1 cellular context compared by ENCODE assay signal in the genomic region with DNA sequence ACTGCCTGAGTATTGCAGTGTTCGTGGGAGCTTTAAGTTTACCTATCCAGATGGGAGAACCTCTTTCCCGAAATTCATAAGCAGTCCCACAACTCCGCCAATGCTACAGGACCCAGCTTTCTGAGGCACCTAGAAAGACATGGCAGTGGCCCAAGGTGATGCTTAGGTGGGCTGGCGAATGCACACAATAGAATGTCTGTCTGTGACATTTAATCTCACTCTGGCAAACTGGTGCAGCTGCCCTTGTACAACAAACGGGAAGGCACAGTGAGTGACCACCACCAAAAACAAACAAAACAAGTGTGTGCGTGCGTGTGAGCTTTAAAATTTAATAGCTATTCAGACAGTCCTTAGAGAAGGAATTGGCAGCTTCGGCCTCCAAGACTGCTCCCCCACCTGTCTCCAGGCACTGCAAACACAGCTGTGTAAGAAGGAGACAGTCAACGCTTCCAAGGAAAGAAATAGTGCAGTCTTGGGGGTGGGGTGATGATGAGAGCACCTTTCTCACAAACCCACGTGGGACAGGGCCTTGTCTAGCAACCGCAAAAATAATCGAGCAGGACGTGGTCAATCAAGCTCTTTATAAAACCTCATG.
TF ChIP-seq lines count a peak whose summit lies in the region.

No MANE protein-coding gene starts in this region.

TF ChIP-seq in K562, 482 proteins besides CTCF, POLR2A, EP300 and RAD21 (continued from another document):
- no peak for TF ChIP-seq ZNF76 (CRISPR knock-in tag; IDR thresholded peaks at IDR 0.05; ENCODE audit: borderline replicate concordance)
- TF ChIP-seq POLR2B (IDR thresholded peaks at IDR 0.05; ENCODE audit: low read depth, partially characterized antibody), result no peak
TF ChIP-seq in K562: peak in this region for 0.
